Comparison of ENCODE assay signal across 11 cellular contexts in the genomic region with DNA sequence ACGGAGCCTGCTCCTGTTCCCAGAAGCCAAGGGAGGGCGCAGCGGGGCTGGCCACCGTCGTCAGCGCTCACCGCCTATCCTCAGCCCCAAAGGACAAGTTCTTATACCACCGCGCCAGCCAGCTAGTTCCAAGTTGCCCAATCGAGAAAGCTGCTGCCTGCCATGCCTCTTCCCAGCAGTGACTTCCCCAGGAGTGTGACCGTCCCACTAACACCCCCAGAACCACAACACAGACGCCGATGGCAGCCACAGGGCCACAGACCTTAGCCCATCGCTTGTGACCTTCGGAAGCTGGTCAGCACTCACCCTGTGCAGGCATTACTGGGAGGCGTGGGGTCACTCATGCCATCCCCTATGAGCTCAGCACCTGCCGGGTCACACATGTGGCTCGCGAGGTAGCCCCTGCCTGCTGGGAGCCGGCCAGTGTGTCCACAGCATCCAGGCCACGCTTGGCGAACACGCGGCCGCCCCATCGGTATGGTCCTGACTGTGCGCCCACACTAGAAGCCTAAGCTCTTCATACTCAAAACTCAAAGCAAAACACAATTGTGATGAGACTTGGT. TPM values are rescaled to one million over a fixed set of nuclear protein-coding genes. Genes with fewer than 3 reads are reported as not detected.
DNase-seq lines count a peak whose midpoint lies in the region; ATAC-seq and TF ChIP-seq lines count a peak whose summit lies in the region.
"Had no signal": no experiment of that assay in that cellular context is flagged by ENCODE, and none has a peak within 500 bp of the region (broad histone marks: within the 10 kb centered on the region; RNA-seq: fewer than 3 reads in every experiment).

No MANE protein-coding gene starts in this region.

- H3K9me3 ChIP-seq in A673 (ENCODE audit: low read depth, low read length, poor library complexity, severe bottlenecking) (no peaks in the 10 kb centered on the region), Panc1 (ENCODE audit: control insufficient read depth, insufficient read depth, low read depth, low read length) (no peaks in the 10 kb centered on the region)

- no TSS peak for BruUV-seq in A673 (replicated peaks; lab: Mats Ljungman, UMichigan)
- TSS peak; percentile 50 for BruUV-seq in Panc1 (replicated peaks; lab: Mats Ljungman, UMichigan)

- no peaks in the 10 kb centered on the region for H3K4me1 ChIP-seq in A673 (ENCODE audit: insufficient read depth, low read length, poor library complexity, severe bottlenecking)
- H3K4me1 ChIP-seq in Panc1 (ENCODE audit: control insufficient read depth, insufficient read depth, low read length) = no peaks in the 10 kb centered on the region

- no peaks in the 10 kb centered on the region for H3K27me3 ChIP-seq in A673 (replicated peaks; ENCODE audit: insufficient read depth, low read depth, low read length, poor library complexity)
- no peaks in the 10 kb centered on the region for H3K27me3 ChIP-seq in Panc1 (ENCODE audit: control insufficient read depth, insufficient read depth, low read length)

- intact Hi-C loops in A673 (cut with micrococcal nuclease; ENCODE audit: unreplicated experiment) (no loop called here), Panc1 (cut with micrococcal nuclease; ENCODE audit: unreplicated experiment) (no loop called here)

- DNase-seq in A673 (ENCODE audit: low spot score) (no peak), Panc1 (ENCODE audit: low read depth, low spot score) (no peak), islet precursor cell (peak; percentile 49), omental fat pad (ENCODE audit: low spot score) (no peak), OCI-M2 (lab: John Stamatoyannopoulos, UW; ENCODE audit: unreplicated experiment) (no peak), DMS153 (lab: John Stamatoyannopoulos, UW) (no peak), DMS79 treated with DMSO at 0.1 percent for 48 hours (lab: John Stamatoyannopoulos, UW) (no peak)
- DNase-seq: activated CD8-positive, alpha-beta memory T cell treated with anti-CD3 and anti-CD28 coated beads, Interleukin-2, amount 10 ng/mL, durations not matched to agents 7 days and 5 days; activated naive CD8-positive, alpha-beta T cell treated with anti-CD3 and anti-CD28 coated beads, Interleukin-2, amount 50 U/mL, for 24 hours; NCI-H1092 treated with DMSO at 0.1 percent for 48 hours had no signal

- H3K4me3 ChIP-seq in A673 (ENCODE audit: low read depth, low read length, poor library complexity, severe bottlenecking) = no peak overlapping the region
- H3K4me3 ChIP-seq in Panc1 (ENCODE audit: low read depth in 2 of 2, low read length in 2 of 2) = no peak overlapping the region

- CTCF ChIA-PET in A673 (lab: Charles Lee) = no interaction called here
- CTCF ChIA-PET in Panc1 (lab: Charles Lee) = no interaction called here

- H3K36me3 ChIP-seq in A673 (ENCODE audit: insufficient read depth, low read length, poor library complexity, severe bottlenecking) (peaks cover 51% of the 10 kb centered on the region), Panc1 (ENCODE audit: control insufficient read depth, insufficient read depth, low read length) (peaks cover 4% of the 10 kb centered on the region; the same call in 1 of the 2 replicates)

- POLR2A ChIA-PET in A673 (lab: Charles Lee; ENCODE audit: low non-redundant PET) (interaction anchor here (0.5 kb wide), 1 partner anchor 16 kb away, joined by 3 read pairs; no protein-coding TSS in a partner anchor), Panc1 (lab: Charles Lee) (interaction anchor here (0.6 kb wide), 1 partner anchor 139 kb away, joined by 10 read pairs; no protein-coding TSS in a partner anchor)

- ATAC-seq in Panc1 = no peak
- ATAC-seq in omental fat pad (ENCODE audit: low FRiP score) = peak; percentile 24
- no peak for ATAC-seq in activated CD4-positive, CD25-positive, alpha-beta regulatory T cell treated with anti-CD3 and anti-CD28 coated beads, Interleukin-2, amount 50 U/mL, for 24 hours
- ATAC-seq: activated CD8-positive, alpha-beta memory T cell treated with anti-CD3 and anti-CD28 coated beads, Interleukin-2, amount 10 ng/mL, durations not matched to agents 7 days and 5 days; activated naive CD8-positive, alpha-beta T cell treated with anti-CD3 and anti-CD28 coated beads, Interleukin-2, amount 50 U/mL, for 24 hours had no signal

- peak overlapping the region; percentile 67 for H3K27ac ChIP-seq in A673 (ENCODE audit: low read depth, low read length, poor library complexity, severe bottlenecking)
- no peak overlapping the region; the same call in 1 of the 2 replicates for H3K27ac ChIP-seq in Panc1 (ENCODE audit: low read length)

- TF ChIP-seq CTCF in A673 (conservative IDR thresholded peaks at IDR 0.05; ENCODE audit: low read depth, low read length) (no peak), Panc1 (IDR thresholded peaks at IDR 0.05) (no peak), omental fat pad (IDR thresholded peaks at IDR 0.05) (no peak)

- in situ Hi-C loops in Panc1 (cut with HindIII; ENCODE audit: low pct_unique_long_range_greater_than_20kb, low sequenced_read_pairs) = no loop called here

RNA-seq across cellular contexts. Expression of gene NADK, which starts 20.1 kb away (rescaled TPM):
- total RNA-seq in A673 (2021) (81.3 and 86.2 TPM in 2 replicates), Panc1 (2021; ENCODE audit: unreplicated experiment) (101 TPM), omental fat pad (100 to 1,000 TPM in 3 of 4 donors, 10 to 100 TPM in 1; 97.2 to 136 (median 114) TPM)
- polyA plus RNA-seq in Panc1 (2012; ENCODE audit: insufficient read length) = 101 TPM

RNA-seq across cellular contexts. Expression of gene CDK11A, which starts 34.0 kb away (rescaled TPM):
- total RNA-seq in A673 (2021) = 56.1 and 58.9 TPM in 2 replicates
- 83.6 TPM for total RNA-seq in Panc1 (2021; ENCODE audit: unreplicated experiment)
- polyA plus RNA-seq in Panc1 (2012; ENCODE audit: insufficient read length) = 132 TPM
- 10 to 100 TPM; 25.0 to 77.7 (median 39.0) TPM for total RNA-seq in omental fat pad
